ENCODE assay signal across 23 cellular contexts in genomic region chr20:24589845-24590192, GRCh38.
"Had no signal": no experiment of that assay in that cellular context is flagged by ENCODE, and none has a peak within 500 bp of the region (broad histone marks: within the 10 kb centered on the region; RNA-seq: fewer than 3 reads in every experiment).

No MANE protein-coding gene starts in this region.

- H3K9me3 Mint-ChIP-seq: effector memory CD8-positive, alpha-beta T cell; immature natural killer cell; natural killer cell; stimulated activated memory B cell treated with anti-CD40 and anti-IgM and Interleukin-4, amounts not matched to agents 10 μg/mL and 1 μg/mL and 100 μg/mL, for 72 hours; type B pancreatic cell had no signal

- H2AFZ ChIP-seq: parathyroid adenoma had no signal

- ATAC-seq: effector memory CD8-positive, alpha-beta T cell; left lobe of liver; natural killer cell; stimulated activated naive CD8-positive, alpha-beta T cell treated with anti-CD3 and anti-CD28 coated beads, Interleukin-15, Interleukin-2, amounts not matched to agents 100 U/mL and 50 U/mL, for 24 hours had no signal

- H3K9ac ChIP-seq: parathyroid adenoma had no signal

- H3K4me1 ChIP-seq: esophagus squamous epithelium, right atrium auricular region, spleen, testis, tibial artery had no signal

- H3K27ac ChIP-seq: esophagus squamous epithelium, parathyroid adenoma, right atrium auricular region, skin epidermis, spleen, testis, tibial artery had no signal

- H3K27me3 Mint-ChIP-seq: memory B cell, progenitor cell of endocrine pancreas had no signal

- H3K79me2 ChIP-seq: parathyroid adenoma had no signal

- H3K36me3 ChIP-seq: esophagus squamous epithelium, right atrium auricular region, spleen, tibial artery had no signal

- H3K27ac Mint-ChIP-seq: effector memory CD8-positive, alpha-beta T cell; immature natural killer cell; memory B cell; natural killer cell; progenitor cell of endocrine pancreas; stimulated activated memory B cell treated with anti-CD40 and anti-IgM and Interleukin-4, amounts not matched to agents 10 μg/mL and 1 μg/mL and 100 μg/mL, for 72 hours; type B pancreatic cell had no signal

- H3K4me3 Mint-ChIP-seq: effector memory CD8-positive, alpha-beta T cell; immature natural killer cell; memory B cell; natural killer cell; stimulated activated memory B cell treated with anti-CD40 and anti-IgM and Interleukin-4, amounts not matched to agents 10 μg/mL and 1 μg/mL and 100 μg/mL, for 72 hours; type B pancreatic cell had no signal

- H3K36me3 Mint-ChIP-seq: immature natural killer cell; memory B cell; natural killer cell; stimulated activated memory B cell treated with anti-CD40 and anti-IgM and Interleukin-4, amounts not matched to agents 10 μg/mL and 1 μg/mL and 100 μg/mL, for 72 hours had no signal

- H3K27me3 ChIP-seq: esophagus squamous epithelium, right atrium auricular region, spleen, testis, tibial artery had no signal

- H3K4me3 ChIP-seq: esophagus squamous epithelium, lung, right atrium auricular region, skin epidermis, spleen, testis, tibial artery had no signal

- DNase-seq: cortex of kidney; effector memory CD8-positive, alpha-beta T cell; erythroblast; esophagus squamous epithelium; foreskin melanocyte; hypothalamus; immature natural killer cell; natural killer cell; spleen; stimulated activated CD4-positive, alpha-beta T cell treated with anti-CD3 and anti-CD28 coated beads, Interleukin-4, amount 100 ng/mL, for 4 hours; stimulated activated naive CD8-positive, alpha-beta T cell treated with anti-CD3 and anti-CD28 coated beads, Interleukin-15, Interleukin-2, amounts not matched to agents 100 U/mL and 50 U/mL, for 24 hours; substantia nigra; testis; tibial artery had no signal

- H3K9me3 ChIP-seq: esophagus squamous epithelium, right atrium auricular region, spleen, testis, tibial artery had no signal

- H3K4me1 Mint-ChIP-seq: immature natural killer cell; memory B cell; natural killer cell; stimulated activated memory B cell treated with anti-CD40 and anti-IgM and Interleukin-4, amounts not matched to agents 10 μg/mL and 1 μg/mL and 100 μg/mL, for 72 hours had no signal
